Comparison of ENCODE assay signal across 15 cellular contexts in genomic region chr18:28041366-28041765, GRCh38.
DNase-seq lines count a peak whose midpoint lies in the region; ATAC-seq, FAIRE-seq and TF ChIP-seq lines count a peak whose summit lies in the region.
"Had no signal": no experiment of that assay in that cellular context is flagged by ENCODE, and none has a peak within 500 bp of the region (broad histone marks: within the 10 kb centered on the region; RNA-seq: fewer than 3 reads in every experiment).

No MANE protein-coding gene starts in this region.

- peaks cover 17% of the 10 kb centered on the region for H3K36me3 ChIP-seq in mesodermal cell (ENCODE audit: control insufficient read depth, insufficient read depth, low read length)
- H3K36me3 ChIP-seq in small intestine (ENCODE audit: control insufficient read depth in 2 of 2, insufficient read depth in 2 of 2, low read length in 2 of 2), result no peaks in the 10 kb centered on the region
- H3K36me3 ChIP-seq in ascending aorta, result no peaks in the 10 kb centered on the region

- H3K4me3 ChIP-seq in mesodermal cell (ENCODE audit: extremely low read depth, insufficient read depth, low read length, poor library complexity, severe bottlenecking) (no peak overlapping the region), small intestine (ENCODE audit: low read depth in 1 of 2, low read length in 2 of 2) (no peak overlapping the region), ascending aorta (no peak overlapping the region)
- H3K4me3 ChIP-seq: psoas muscle had no signal

- H3K4me1 ChIP-seq in mesodermal cell (ENCODE audit: control insufficient read depth, insufficient read depth, low read length, poor library complexity, severe bottlenecking) (peaks cover 61% of the 10 kb centered on the region), small intestine (ENCODE audit: control insufficient read depth in 2 of 2, insufficient read depth in 1 of 2, low read depth in 1 of 2, low read length in 1 of 2) (no peaks in the 10 kb centered on the region), ascending aorta (no peaks in the 10 kb centered on the region)
- H3K4me1 ChIP-seq: psoas muscle had no signal

- FAIRE-seq in small intestine (lab: Jason Lieb, UNC), result no peak

- no peaks in the 10 kb centered on the region for H3K27me3 ChIP-seq in small intestine (ENCODE audit: control insufficient read depth in 2 of 2, insufficient read depth in 2 of 2, low read length in 2 of 2)
- H3K27me3 ChIP-seq in ascending aorta, result no peaks in the 10 kb centered on the region

- intact Hi-C loops in ascending aorta (cut with DNase I), result no loop called here

- H3K27ac ChIP-seq in cingulate gyrus (ENCODE audit: low read depth, low read length) (peak overlapping the region; percentile 15), mesodermal cell (ENCODE audit: low read depth, low read length, severe bottlenecking) (peak overlapping the region; percentile 68), small intestine (ENCODE audit: low read depth in 1 of 2, low read length in 1 of 2) (no peak overlapping the region), ascending aorta (no peak overlapping the region)
- H3K27ac ChIP-seq: psoas muscle, RWPE1 had no signal

- TF ChIP-seq CTCF in ascending aorta (IDR thresholded peaks at IDR 0.05), result no peak

- ATAC-seq in GM21529 (IDR thresholded peaks at IDR 0.05; ENCODE audit: unreplicated experiment), result no peak
- ATAC-seq: activated T-cell treated with anti-CD3 and anti-CD28 coated beads, Interleukin-2, amount 50 U/mL, for 4 hours; left colon; psoas muscle had no signal

- 49% methylated on average over 3 of the region's 5 CpGs for WGBS in mesodermal cell (ENCODE audit: insufficient coverage in 2 of 2), 2 experiments
- 59 to 69% (median 63%) methylated on average over 5 of the region's 5 CpGs for WGBS in small intestine, 3 donors

- H3K9me3 ChIP-seq in mesodermal cell (ENCODE audit: control insufficient read depth, low read length) (no peaks in the 10 kb centered on the region), small intestine (ENCODE audit: control insufficient read depth, low read depth) (no peaks in the 10 kb centered on the region), ascending aorta (no peaks in the 10 kb centered on the region)
- H3K9me3 ChIP-seq: psoas muscle had no signal

- peak; percentile 43 for DNase-seq in AG20443 (ENCODE audit: low spot score)
- DNase-seq in NCI-H2227 (lab: John Stamatoyannopoulos, UW; ENCODE audit: unreplicated experiment), result peak; percentile 24
- no peak for DNase-seq in small intestine
- no peak for DNase-seq in ascending aorta (ENCODE audit: low spot score in 2 of 2)
- no peak for DNase-seq in NCI-H2107 treated with DMSO at 0.1 percent for 48 hours (lab: John Stamatoyannopoulos, UW; ENCODE audit: unreplicated experiment)
- DNase-seq: activated CD4-positive, CD25-positive, alpha-beta regulatory T cell; activated T-cell treated with anti-CD3 and anti-CD28 coated beads, Interleukin-2, amount 50 U/mL, for 4 hours; central memory CD4-positive, alpha-beta T cell; left colon; NCI-H2107; psoas muscle had no signal

Comparison
In these comparisons a context has a peak if more than half of its experiments do, and no peak if none do; other contexts are left out.
1. DNase-seq: peak in AG20443 (single experiment) and NCI-H2227 (single experiment); none in small intestine (single experiment), ascending aorta (0 of 2) and NCI-H2107 treated with DMSO at 0.1 percent for 48 hours (single experiment).
2. H3K27ac ChIP-seq: peak in cingulate gyrus (single experiment) and mesodermal cell (single experiment); none in small intestine (0 of 2) and ascending aorta (0 of 2).